ENCODE assay signal across 13 cellular contexts in the genomic region with DNA sequence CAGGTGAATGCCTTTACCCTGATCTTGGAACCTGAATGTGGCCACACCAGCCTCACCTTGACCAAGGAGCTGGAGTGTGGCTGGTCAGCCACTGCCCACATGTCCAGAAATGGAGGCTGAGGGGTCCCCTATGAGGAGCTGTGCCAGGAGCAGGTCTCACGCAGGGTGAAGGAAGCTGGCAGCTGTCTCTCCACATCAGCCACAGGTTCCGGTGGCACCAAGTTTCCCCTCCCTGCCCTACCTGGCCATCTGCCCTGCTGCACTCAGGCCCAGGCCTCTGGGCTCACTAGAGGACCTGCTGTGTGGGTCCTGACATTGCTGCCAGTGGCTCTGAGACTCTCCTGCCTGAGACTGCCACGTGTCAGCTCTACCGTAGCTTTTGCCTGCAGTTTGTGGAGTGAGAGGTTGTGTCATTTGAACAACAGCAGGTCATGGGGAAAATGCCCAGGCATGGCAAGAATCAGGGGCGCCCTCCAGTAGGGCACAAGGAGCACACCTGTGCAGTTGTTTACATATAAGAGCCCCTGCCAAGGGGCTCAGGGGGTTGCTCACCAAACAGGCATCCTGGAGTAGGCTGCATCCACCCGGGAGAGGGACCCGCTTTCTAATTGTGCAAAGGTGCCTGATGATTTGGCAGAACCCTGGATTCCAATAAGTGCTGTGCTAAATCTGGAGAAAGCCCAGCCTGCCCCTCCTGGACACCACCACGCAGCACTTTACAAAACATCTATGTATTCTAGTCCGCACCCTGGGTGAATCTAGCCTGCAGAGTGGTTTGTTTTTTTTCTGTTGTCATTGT.
A peak's percentile ranks its signal among the peaks of the same experiment; 100 is the strongest.
DNase-seq lines count a peak whose midpoint lies in the region; ATAC-seq, FAIRE-seq and TF ChIP-seq lines count a peak whose summit lies in the region.
"Had no signal": no experiment of that assay in that cellular context is flagged by ENCODE, and none has a peak within 500 bp of the region (broad histone marks: within the 10 kb centered on the region; RNA-seq: fewer than 3 reads in every experiment).

No MANE protein-coding gene starts in this region.

- H3K36me3 ChIP-seq in bronchial epithelial cell (ENCODE audit: control insufficient read depth, insufficient read depth, low read length) (no peaks in the 10 kb centered on the region), neuronal stem cell (replicated peaks in 1 of 2; ENCODE audit: control insufficient read depth in 2 of 2, insufficient read depth in 2 of 2, low read length in 2 of 2) (no peaks in the 10 kb centered on the region), vagina (no peaks in the 10 kb centered on the region)

- H2BK120ac ChIP-seq in neuronal stem cell (ENCODE audit: low read depth, low read length) = no peak overlapping the region

- H4K8ac ChIP-seq in neuronal stem cell (ENCODE audit: low read depth, low read length) = no peak overlapping the region

- no peak overlapping the region for H3K9ac ChIP-seq in neuronal stem cell (ENCODE audit: low read depth, low read length, poor library complexity)

- H3K4me2 ChIP-seq in neuronal stem cell (ENCODE audit: insufficient read depth, low read length, poor library complexity, severe bottlenecking) = no peak overlapping the region

- peak; percentile 38 for DNase-seq in activated CD8-positive, alpha-beta memory T cell treated with anti-CD3 and anti-CD28 coated beads, Interleukin-2, amount 50 U/mL, for 48 hours
- DNase-seq in activated CD8-positive, alpha-beta memory T cell treated with anti-CD3 and anti-CD28 coated beads, Interleukin-2, amount 50 U/mL, for 4 hours = no peak
- DNase-seq in bronchial epithelial cell (ENCODE audit: low read depth) (no peak), neuronal stem cell (ENCODE audit: low spot score) (no peak), vagina (ENCODE audit: extremely low spot score in 2 of 2) (peak; percentile 69 to 95), glutamatergic neuron (no peak)
- DNase-seq in activated naive CD4-positive, alpha-beta T cell (lab: John Stamatoyannopoulos, UW) = no peak
- DNase-seq: C1 segment of cervical spinal cord, NCI-H1930, NCI-H510A treated with DMSO at 0.1 percent for 48 hours had no signal

- TF ChIP-seq CTCF in bronchial epithelial cell (IDR thresholded peaks at IDR 0.05; ENCODE audit: insufficient read depth, low read length, severe bottlenecking) (no peak), vagina (IDR thresholded peaks at IDR 0.05) (no peak), glutamatergic neuron (IDR thresholded peaks at IDR 0.05; ENCODE audit: partially characterized antibody, unreplicated experiment) (no peak)

- H2BK12ac ChIP-seq in neuronal stem cell (ENCODE audit: low read length) = peak overlapping the region; percentile 27

- H3K4me1 Mint-ChIP-seq in glutamatergic neuron (ENCODE audit: low read depth, unreplicated experiment) = peaks cover 2% of the 10 kb centered on the region

- H3K4me3 ChIP-seq in bronchial epithelial cell (ENCODE audit: low read depth, low read length) (no peak overlapping the region), neuronal stem cell (ENCODE audit: low read length in 2 of 2) (no peak overlapping the region), vagina (no peak overlapping the region)

- intact Hi-C loops in vagina (cut with DNase I) = no loop called here

- H2BK15ac ChIP-seq in neuronal stem cell (ENCODE audit: low read length) = peak overlapping the region; percentile 30

- H3K79me1 ChIP-seq in neuronal stem cell (ENCODE audit: low read depth, low read length) = no peaks in the 10 kb centered on the region

- no CpG with 5 or more reads among the region's 9 CpGs for WGBS in neuronal stem cell (ENCODE audit: extremely low coverage in 2 of 2, insufficient read length in 2 of 2, insufficient replicate concordance in 1 of 2), 2 donors

- no peak overlapping the region for H3K4ac ChIP-seq in neuronal stem cell (ENCODE audit: low read length)

- H3K9me3 ChIP-seq in neuronal stem cell (replicated peaks in 1 of 2; ENCODE audit: control insufficient read depth in 2 of 2, insufficient read depth in 1 of 2, low read depth in 1 of 2, low read length in 2 of 2) (peaks cover 0 to 2% of the 10 kb centered on the region in 2 donors), vagina (no peaks in the 10 kb centered on the region)

- H2AFZ ChIP-seq in neuronal stem cell (ENCODE audit: low read length) = no peak overlapping the region

- peak; percentile 36 for FAIRE-seq in bronchial epithelial cell (lab: Jason Lieb, UNC)
- FAIRE-seq: A204.1, H54 had no signal

- peaks cover 2% of the 10 kb centered on the region for H3K27me3 Mint-ChIP-seq in glutamatergic neuron (ENCODE audit: unreplicated experiment)

- H3K27ac ChIP-seq in neuronal stem cell (replicated peaks; ENCODE audit: low read length) (no peak overlapping the region), vagina (no peak overlapping the region)

- no peak for ATAC-seq in GM21529 (IDR thresholded peaks at IDR 0.05; ENCODE audit: unreplicated experiment)

- H3K27me3 ChIP-seq in bronchial epithelial cell (ENCODE audit: control insufficient read depth, insufficient read depth, low read length) (peaks cover 22% of the 10 kb centered on the region), neuronal stem cell (ENCODE audit: control insufficient read depth in 3 of 3, insufficient read depth in 3 of 3, low read depth in 1 of 3, low read length in 3 of 3) (no peaks in the 10 kb centered on the region), vagina (no peaks in the 10 kb centered on the region)

- no peak overlapping the region for H3K27ac Mint-ChIP-seq in glutamatergic neuron (ENCODE audit: unreplicated experiment)

- peak overlapping the region; percentile 58 for H3K18ac ChIP-seq in neuronal stem cell (ENCODE audit: low read length)

- no peak overlapping the region for H3K23ac ChIP-seq in neuronal stem cell (ENCODE audit: low read depth, low read length, poor library complexity)

- H3K4me3 Mint-ChIP-seq in glutamatergic neuron (ENCODE audit: unreplicated experiment) = no peak overlapping the region

- no peak overlapping the region for H2BK5ac ChIP-seq in neuronal stem cell (ENCODE audit: low read length)

- H3K9me3 Mint-ChIP-seq in glutamatergic neuron (ENCODE audit: unreplicated experiment) = peaks cover 7% of the 10 kb centered on the region

- peak overlapping the region; percentile 50 for H3K14ac ChIP-seq in neuronal stem cell (ENCODE audit: low read length)

- H3K4me1 ChIP-seq in neuronal stem cell (ENCODE audit: control insufficient read depth in 2 of 2, insufficient read depth in 1 of 2, low read depth in 1 of 2, low read length in 2 of 2) (peaks cover 0 to 18% of the 10 kb centered on the region in 2 donors), vagina (peaks cover 6% of the 10 kb centered on the region)

- H4K91ac ChIP-seq in neuronal stem cell (ENCODE audit: low read depth, low read length, poor library complexity) = no peak overlapping the region

- H2AK5ac ChIP-seq in neuronal stem cell (ENCODE audit: low read depth, low read length) = peak overlapping the region; percentile 22

- no peaks in the 10 kb centered on the region for H3K36me3 Mint-ChIP-seq in glutamatergic neuron (ENCODE audit: unreplicated experiment)

- TF ChIP-seq POLR2A in vagina (IDR thresholded peaks at IDR 0.05) = no peak

Comparison
In these comparisons a context has a peak if more than half of its experiments do, and no peak if none do; other contexts are left out.
1. DNase-seq: peak in activated CD8-positive, alpha-beta memory T cell treated with anti-CD3 and anti-CD28 coated beads, Interleukin-2, amount 50 U/mL, for 48 hours (single experiment) and vagina (2 of 2); none in activated CD8-positive, alpha-beta memory T cell treated with anti-CD3 and anti-CD28 coated beads, Interleukin-2, amount 50 U/mL, for 4 hours (single experiment), bronchial epithelial cell (single experiment), neuronal stem cell (single experiment), glutamatergic neuron (single experiment) and activated naive CD4-positive, alpha-beta T cell (0 of 4).